ENCODE assay signal across 8 cellular contexts in genomic region chr1:41240806-41241747, GRCh38. TPM values are rescaled to one million over a fixed set of nuclear protein-coding genes. Genes with fewer than 3 reads are reported as not detected.
A peak's percentile ranks its signal among the peaks of the same experiment; 100 is the strongest.
DNase-seq lines count a peak whose midpoint lies in the region; ATAC-seq, FAIRE-seq and TF ChIP-seq lines count a peak whose summit lies in the region.

No MANE protein-coding gene starts in this region.

- no peaks in the 10 kb centered on the region for H3K9me3 Mint-ChIP-seq in activated T-helper 2 cell treated with anti-CD3 and anti-CD28 coated beads, Interferon-gamma antibody, Interleukin-2, Interleukin-4, amounts not matched to agents 10 μg/mL and 5 μg/mL and 100 μg/mL, durations not matched to agents 14 hours and 24 hours and 36 hours
- no peaks in the 10 kb centered on the region for H3K9me3 Mint-ChIP-seq in neural progenitor cell

- FAIRE-seq in GM18507 (lab: Jason Lieb, UNC), result peak; percentile 74

- H4K20me1 ChIP-seq in OCI-LY7 (ENCODE audit: insufficient read depth, low read length), result peaks cover 16% of the 10 kb centered on the region; the same call in 1 of the 2 replicates
- peaks cover 47% of the 10 kb centered on the region for H4K20me1 ChIP-seq in neural progenitor cell (ENCODE audit: low read depth)

- BruUV-seq in OCI-LY7 (replicated peaks; lab: Mats Ljungman, UMichigan), result TSS peak; percentile 57

- ATAC-seq in HG03066 (IDR thresholded peaks at IDR 0.05; ENCODE audit: low read depth, unreplicated experiment), result peak; percentile 62

- H3K9me3 ChIP-seq in OCI-LY7 (ENCODE audit: low read length) (no peaks in the 10 kb centered on the region), neural progenitor cell (ENCODE audit: low read depth) (no peaks in the 10 kb centered on the region), tibial artery (no peaks in the 10 kb centered on the region)

- peak overlapping the region; percentile 82 for H3K27ac Mint-ChIP-seq in activated T-helper 2 cell treated with anti-CD3 and anti-CD28 coated beads, Interferon-gamma antibody, Interleukin-2, Interleukin-4, amounts not matched to agents 10 μg/mL and 5 μg/mL and 100 μg/mL, durations not matched to agents 14 hours and 24 hours and 36 hours
- H3K27ac Mint-ChIP-seq in neural progenitor cell, result peak overlapping the region; percentile 52

- H3K4me1 ChIP-seq in ACC112 (ENCODE audit: control insufficient read depth, insufficient read depth, low read length, unreplicated experiment), result peaks cover 30% of the 10 kb centered on the region
- peaks cover 44% of the 10 kb centered on the region for H3K4me1 ChIP-seq in OCI-LY7 (ENCODE audit: insufficient read depth, low read length, poor library complexity, severe bottlenecking)
- H3K4me1 ChIP-seq in neural progenitor cell, result peaks cover 23% of the 10 kb centered on the region
- H3K4me1 ChIP-seq in tibial artery, result peaks cover 0 to 22% (median 6%) of the 10 kb centered on the region in 4 donors

- H3K4me1 Mint-ChIP-seq in activated T-helper 2 cell treated with anti-CD3 and anti-CD28 coated beads, Interferon-gamma antibody, Interleukin-2, Interleukin-4, amounts not matched to agents 10 μg/mL and 5 μg/mL and 100 μg/mL, durations not matched to agents 14 hours and 24 hours and 36 hours (ENCODE audit: low read depth), result peaks cover 33% of the 10 kb centered on the region
- peaks cover 13% of the 10 kb centered on the region for H3K4me1 Mint-ChIP-seq in neural progenitor cell

- peak overlapping the region; percentile 90 for H3K4me3 ChIP-seq in ACC112 (ENCODE audit: low read depth, low read length)
- H3K4me3 ChIP-seq in OCI-LY7 (ENCODE audit: low read depth, low read length, poor library complexity, severe bottlenecking), result peak overlapping the region; percentile 81
- H3K4me3 ChIP-seq in foreskin fibroblast (ENCODE audit: low read depth in 1 of 2, low read length in 2 of 2), result peak overlapping the region; percentile 55 to 59
- peak overlapping the region; percentile 94 for H3K4me3 ChIP-seq in neural progenitor cell
- H3K4me3 ChIP-seq in tibial artery, result peak overlapping the region; percentile 96 to 98

- H3K36me3 Mint-ChIP-seq in activated T-helper 2 cell treated with anti-CD3 and anti-CD28 coated beads, Interferon-gamma antibody, Interleukin-2, Interleukin-4, amounts not matched to agents 10 μg/mL and 5 μg/mL and 100 μg/mL, durations not matched to agents 14 hours and 24 hours and 36 hours (ENCODE audit: low read depth), result peaks cover 3% of the 10 kb centered on the region
- no peaks in the 10 kb centered on the region for H3K36me3 Mint-ChIP-seq in neural progenitor cell

- intact Hi-C loops in OCI-LY7 (cut with micrococcal nuclease; ENCODE audit: unreplicated experiment), result loop anchor here (10.0 kb wide), 1 partner anchor 216 kb away; the partner anchor contains the start of gene SLFNL1
- intact Hi-C loops in activated T-helper 2 cell treated with anti-CD3 and anti-CD28 coated beads, Interferon-gamma antibody, Interleukin-2, Interleukin-4, amounts not matched to agents 10 μg/mL and 5 μg/mL and 100 μg/mL, durations not matched to agents 14 hours and 24 hours and 36 hours (cut with micrococcal nuclease), result loop anchor here (10.0 kb wide), 1 partner anchor 256 kb away; no protein-coding TSS in a partner anchor
- intact Hi-C loops in tibial artery (cut with DNase I; ENCODE audit: low total_unique reads), result loop anchor here (5.0 to 10.0 kb wide), 2 partner anchors 206 to 379 kb away; partner anchors contain the start of gene CITED4

- POLR2A ChIA-PET in OCI-LY7 (lab: Charles Lee), result interaction anchor here (0.6 to 1.1 kb wide), 4 partner anchors 153 to 290 kb away, joined by 3 to 6 read pairs (median 4); no protein-coding TSS in a partner anchor

- no peaks in the 10 kb centered on the region for H3K9me2 ChIP-seq in OCI-LY7 (ENCODE audit: insufficient read depth, low read length)

- peaks cover 25% of the 10 kb centered on the region for H3F3A ChIP-seq in neural progenitor cell (ENCODE audit: low read depth)

- no peaks in the 10 kb centered on the region for H3K36me3 ChIP-seq in ACC112 (ENCODE audit: insufficient read depth, low read length)
- no peaks in the 10 kb centered on the region for H3K36me3 ChIP-seq in OCI-LY7 (ENCODE audit: insufficient read depth, low read length)
- H3K36me3 ChIP-seq in neural progenitor cell, result no peaks in the 10 kb centered on the region
- H3K36me3 ChIP-seq in tibial artery, result no peaks in the 10 kb centered on the region

- no peak for DNase-seq in GM18507 (ENCODE audit: extremely low spot score, insufficient read length, low read depth)
- DNase-seq in OCI-LY7 (ENCODE audit: low spot score), result peak; percentile 78
- DNase-seq in activated T-helper 2 cell treated with anti-CD3 and anti-CD28 coated beads, Interferon-gamma antibody, Interleukin-2, Interleukin-4, amounts not matched to agents 10 μg/mL and 5 μg/mL and 100 μg/mL, durations not matched to agents 14 hours and 24 hours and 36 hours (ENCODE audit: low spot score), result peak; percentile 21
- peak; percentile 45 to 77 for DNase-seq in foreskin fibroblast
- DNase-seq in neural progenitor cell (ENCODE audit: low spot score), result peak; percentile 65
- peak; percentile 60 to 84 for DNase-seq in tibial artery

- TF ChIP-seq CTCF in OCI-LY7 (conservative IDR thresholded peaks at IDR 0.05; ENCODE audit: low read length), result no peak
- TF ChIP-seq CTCF in foreskin fibroblast (IDR thresholded peaks at IDR 0.05; ENCODE audit: low read depth, low read length), result no peak
- TF ChIP-seq CTCF in neural progenitor cell (IDR thresholded peaks at IDR 0.05), result no peak
- TF ChIP-seq CTCF in tibial artery (IDR thresholded peaks at IDR 0.05), result no peak

- peak overlapping the region; percentile 84 for H3K4me3 Mint-ChIP-seq in activated T-helper 2 cell treated with anti-CD3 and anti-CD28 coated beads, Interferon-gamma antibody, Interleukin-2, Interleukin-4, amounts not matched to agents 10 μg/mL and 5 μg/mL and 100 μg/mL, durations not matched to agents 14 hours and 24 hours and 36 hours (ENCODE audit: low read depth)
- H3K4me3 Mint-ChIP-seq in neural progenitor cell, result peak overlapping the region; percentile 94

- H2AFZ ChIP-seq in ACC112 (ENCODE audit: low read length, unreplicated experiment) (peak overlapping the region; percentile 86), OCI-LY7 (ENCODE audit: low read length) (peak overlapping the region; percentile 12), neural progenitor cell (replicated peaks) (peak overlapping the region; percentile 88)

- peaks cover 4% of the 10 kb centered on the region for H3K27me3 Mint-ChIP-seq in activated T-helper 2 cell treated with anti-CD3 and anti-CD28 coated beads, Interferon-gamma antibody, Interleukin-2, Interleukin-4, amounts not matched to agents 10 μg/mL and 5 μg/mL and 100 μg/mL, durations not matched to agents 14 hours and 24 hours and 36 hours (ENCODE audit: low read depth)
- peaks cover 11% of the 10 kb centered on the region for H3K27me3 Mint-ChIP-seq in neural progenitor cell (ENCODE audit: insufficient read depth, low read depth)

- H3K9ac ChIP-seq in neural progenitor cell, result no peak overlapping the region

- H3K27ac ChIP-seq in ACC112 (ENCODE audit: low read depth, low read length) (peak overlapping the region; percentile 64), OCI-LY7 (ENCODE audit: low read depth, low read length, poor library complexity, severe bottlenecking) (peak overlapping the region; percentile 61), neural progenitor cell (no peak overlapping the region), tibial artery (peak overlapping the region; percentile 100)

- H3K79me2 ChIP-seq in ACC112 (ENCODE audit: control insufficient read depth, insufficient read depth, low read length, unreplicated experiment) (peaks cover 58% of the 10 kb centered on the region), OCI-LY7 (ENCODE audit: insufficient read depth, low read depth, low read length) (peaks cover 39% of the 10 kb centered on the region; the same call in 1 of the 2 replicates), neural progenitor cell (ENCODE audit: low read depth) (peaks cover 39% of the 10 kb centered on the region)

- H3K4me2 ChIP-seq in OCI-LY7 (ENCODE audit: low read length), result peak overlapping the region; percentile 62
- peak overlapping the region; percentile 91 for H3K4me2 ChIP-seq in neural progenitor cell

- H3K27me3 ChIP-seq in ACC112 (ENCODE audit: insufficient read depth, low read length) (no peaks in the 10 kb centered on the region), neural progenitor cell (no peaks in the 10 kb centered on the region), tibial artery (no peaks in the 10 kb centered on the region)

- CTCF ChIA-PET in OCI-LY7 (lab: Charles Lee; ENCODE audit: unreplicated experiment), result interaction anchor here (0.6 kb wide), 1 partner anchor 238 kb away, joined by 4 read pairs; no protein-coding TSS in a partner anchor

RNA-seq across cellular contexts. Expression of gene SCMH1, which starts 1.0 kb away (rescaled TPM):
- total RNA-seq in OCI-LY7 (2014; rRNA removed; shearing (Covaris generic)), result 47.0 and 59.3 TPM in 2 replicates
- total RNA-seq in OCI-LY7 (2022) (45.2 and 47.7 TPM in 2 replicates), neural progenitor cell (ENCODE audit: low replicate concordance) (16.1 and 39.9 TPM in 2 replicates)
- total RNA-seq in activated T-helper 2 cell treated with anti-CD3 and anti-CD28 coated beads, Interferon-gamma antibody, Interleukin-2, Interleukin-4, amounts not matched to agents 10 μg/mL and 5 μg/mL and 100 μg/mL, durations not matched to agents 14 hours and 24 hours and 36 hours, result 19.0 and 20.3 TPM in 2 replicates

Comparison
In these comparisons a context has a peak if more than half of its experiments do, and no peak if none do; other contexts are left out.
1. H2AFZ ChIP-seq: peak in every context shown above with its lines; median percentile 88 in neural progenitor cell; 86 in ACC112; 12 in OCI-LY7.